8 cellular contexts compared by ENCODE assay signal in genomic region chr6:35496851-35497570, GRCh38. TPM values are rescaled to one million over a fixed set of nuclear protein-coding genes. Genes with fewer than 3 reads are reported as not detected.
A peak's percentile ranks its signal among the peaks of the same experiment; 100 is the strongest.
DNase-seq lines count a peak whose midpoint lies in the region; ATAC-seq, FAIRE-seq and TF ChIP-seq lines count a peak whose summit lies in the region.

Gene TEAD3 (minus strand): TSS chr6:35497079.

- peaks cover 14 to 17% of the 10 kb centered on the region in 2 donors for H3K4me1 Mint-ChIP-seq in natural killer cell treated with Interleukin-12 subunit alpha and Interleukin-12 subunit beta and Interleukin-15 and Interleukin-18, amount 100 ng/mL, for 72 hours (ENCODE audit: low read depth in 2 of 2)

- H3K27ac Mint-ChIP-seq in natural killer cell treated with Interleukin-12 subunit alpha and Interleukin-12 subunit beta and Interleukin-15 and Interleukin-18, amount 100 ng/mL, for 72 hours, result no peak within 1 kb of the TSS

- H3K4me3 ChIP-seq in fibroblast of lung (replicated peaks in 1 of 4; ENCODE audit: control extremely low read depth in 1 of 4, insufficient read depth in 1 of 4, low read depth in 3 of 4, low read length in 4 of 4) (peak within 1 kb of the TSS; percentile 61 to 78 (median 70)), uterus (peak within 1 kb of the TSS; percentile 50 to 88)

- H3K4me2 ChIP-seq in fibroblast of lung (ENCODE audit: extremely low read depth, insufficient read depth, low read length), result peak within 1 kb of the TSS; percentile 96

- H3K79me2 ChIP-seq in fibroblast of lung (ENCODE audit: control insufficient read depth, insufficient read depth, low read length), result peaks cover 40% of the 10 kb centered on the region

- H3K27me3 ChIP-seq in fibroblast of lung (ENCODE audit: control insufficient read depth, insufficient read depth, low read length) (no peaks in the 10 kb centered on the region), uterus (no peaks in the 10 kb centered on the region)

- peak; percentile 46 for TF ChIP-seq CTCF in 22Rv1 (IDR thresholded peaks at IDR 0.05)
- TF ChIP-seq CTCF in fibroblast of lung (conservative IDR thresholded peaks at IDR 0.05 in 1 of 2, IDR thresholded peaks at IDR 0.05 in 1 of 2; ENCODE audit: low read depth in 1 of 2, low read length in 2 of 2), result peak in 1 of 2 donors; percentile 3
- peak in 2 of 4 experiments; percentile 3 to 21 for TF ChIP-seq CTCF in uterus (IDR thresholded peaks at IDR 0.05)

- H3K9me3 Mint-ChIP-seq in natural killer cell treated with Interleukin-12 subunit alpha and Interleukin-12 subunit beta and Interleukin-15 and Interleukin-18, amount 100 ng/mL, for 72 hours, result no peaks in the 10 kb centered on the region

- no peak for FAIRE-seq in GM18507 (lab: Jason Lieb, UNC)

- DNase-seq in GM18507 (ENCODE audit: extremely low spot score, insufficient read length, low read depth), result peak; percentile 73
- peak; percentile 33 for DNase-seq in NCI-H2171 treated with DMSO at 0.1 percent for 48 hours (lab: John Stamatoyannopoulos, UW)
- DNase-seq in activated T-cell treated with anti-CD3 and anti-CD28 coated beads, Interleukin-2, amount 50 U/mL, for 48 hours, result peak; percentile 70 to 77
- peak; percentile 55 to 78 for DNase-seq in fibroblast of lung (ENCODE audit: low read depth in 2 of 2)
- DNase-seq in natural killer cell treated with Interleukin-12 subunit alpha and Interleukin-12 subunit beta and Interleukin-15 and Interleukin-18, amount 100 ng/mL, for 72 hours (ENCODE audit: low spot score), result no peak
- peak; percentile 78 to 88 for DNase-seq in uterus

- intact Hi-C loops in uterus (cut with DNase I; ENCODE audit: low total_unique reads), result no loop called here

- H3K4me3 Mint-ChIP-seq in natural killer cell treated with Interleukin-12 subunit alpha and Interleukin-12 subunit beta and Interleukin-15 and Interleukin-18, amount 100 ng/mL, for 72 hours, result peak within 1 kb of the TSS; percentile 86

- TF ChIP-seq POLR2A in uterus (IDR thresholded peaks at IDR 0.05), result peak; percentile 79 to 87

- H3K27ac ChIP-seq in 22Rv1, result peak within 1 kb of the TSS; percentile 60
- H3K27ac ChIP-seq in fibroblast of lung (ENCODE audit: insufficient read depth, low read length), result peak within 1 kb of the TSS; percentile 94
- H3K27ac ChIP-seq in uterus, result peak within 1 kb of the TSS; percentile 98 to 100

- H3K9ac ChIP-seq in fibroblast of lung (ENCODE audit: insufficient read depth, low read length), result peak within 1 kb of the TSS; percentile 91

- H4K20me1 ChIP-seq in fibroblast of lung (ENCODE audit: control insufficient read depth, extremely low read depth, insufficient read depth, low read length), result no peaks in the 10 kb centered on the region

- peak; percentile 79 to 86 for ATAC-seq in natural killer cell treated with Interleukin-12 subunit alpha and Interleukin-12 subunit beta and Interleukin-15 and Interleukin-18, amount 100 ng/mL, for 72 hours
- ATAC-seq in GM18858 (IDR thresholded peaks at IDR 0.05; ENCODE audit: unreplicated experiment), result no peak

- peaks cover 3% of the 10 kb centered on the region for H3K36me3 ChIP-seq in fibroblast of lung (ENCODE audit: control insufficient read depth, insufficient read depth, low read length)
- H3K36me3 ChIP-seq in uterus, result no peaks in the 10 kb centered on the region

- H3K27me3 Mint-ChIP-seq in natural killer cell treated with Interleukin-12 subunit alpha and Interleukin-12 subunit beta and Interleukin-15 and Interleukin-18, amount 100 ng/mL, for 72 hours, result peaks cover 16 to 29% of the 10 kb centered on the region in 2 donors

- no peak within 1 kb of the TSS for H2AFZ ChIP-seq in fibroblast of lung (ENCODE audit: low read length)

- peaks cover 27% of the 10 kb centered on the region for H3K4me1 ChIP-seq in fibroblast of lung (ENCODE audit: control insufficient read depth, extremely low read depth, insufficient read depth, low read length)
- peaks cover 0 to 24% of the 10 kb centered on the region in 2 donors for H3K4me1 ChIP-seq in uterus

- H3K9me3 ChIP-seq in fibroblast of lung (ENCODE audit: control insufficient read depth, insufficient read depth, low read depth, low read length) (no peaks in the 10 kb centered on the region), uterus (no peaks in the 10 kb centered on the region)

- H3K36me3 Mint-ChIP-seq in natural killer cell treated with Interleukin-12 subunit alpha and Interleukin-12 subunit beta and Interleukin-15 and Interleukin-18, amount 100 ng/mL, for 72 hours, result no peaks in the 10 kb centered on the region

RNA-seq across cellular contexts. Expression of gene TEAD3, which starts in this region (rescaled TPM):
- 7.7 and 9.6 TPM in 2 replicates for total RNA-seq in fibroblast of lung
- 25.8 and 26.7 TPM in 2 replicates for polyA plus RNA-seq in fibroblast of lung
- polyA plus RNA-seq in fibroblast of lung (2012), result 38.2 and 42.1 TPM in 2 replicates
- polyA minus RNA-seq in fibroblast of lung (ENCODE audit: low replicate concordance), result 54.4 and 56.2 TPM in 2 replicates
- under 1 TPM; 0.24 to 0.25 TPM for total RNA-seq in natural killer cell treated with Interleukin-12 subunit alpha and Interleukin-12 subunit beta and Interleukin-15 and Interleukin-18, amount 100 ng/mL, for 72 hours
- 100 to 1,000 TPM in 1 of 4 donors, 10 to 100 TPM in 3; 10.2 to 107 (median 17.2) TPM for total RNA-seq in uterus

Comparison
In these comparisons a context has a peak if more than half of its experiments do, and no peak if none do; other contexts are left out.
1. Peak in ATAC-seq in natural killer cell treated with Interleukin-12 subunit alpha and Interleukin-12 subunit beta and Interleukin-15 and Interleukin-18, amount 100 ng/mL, for 72 hours; RNA of the gene not detected or under 1 TPM.